In genomic region chr10:130179640-130180039, GRCh38 we compare ENCODE assay signal across 8 cellular contexts. TPM values are rescaled to one million over a fixed set of nuclear protein-coding genes. Genes with fewer than 3 reads are reported as not detected.
A peak's percentile ranks its signal among the peaks of the same experiment; 100 is the strongest.
DNase-seq lines count a peak whose midpoint lies in the region; ATAC-seq, FAIRE-seq and TF ChIP-seq lines count a peak whose summit lies in the region.

No MANE protein-coding gene starts in this region.

- H4K20me1 ChIP-seq in H9 (ENCODE audit: control insufficient read depth, insufficient read depth, insufficient read length) (no peaks in the 10 kb centered on the region), H1 (replicated peaks in 1 of 2; ENCODE audit: control insufficient read depth in 1 of 2, insufficient read depth in 2 of 2, low read length in 2 of 2) (peaks cover 1 to 3% of the 10 kb centered on the region in 2 experiments)

- TF ChIP-seq CTCF in H9 (conservative IDR thresholded peaks at IDR 0.05) = peak; percentile 73
- peak in 2 of 3 experiments; percentile 57 to 73; a peak in 3 of 4 replicates for TF ChIP-seq CTCF in H1 (IDR thresholded peaks at IDR 0.05; ENCODE audit: control extremely low read depth in 1 of 3, insufficient read depth in 1 of 3, low read depth in 1 of 3, low read length in 3 of 3)

- POLR2A ChIA-PET in H1 (lab: Charles Lee; ENCODE audit: partially characterized antibody) = interaction anchor here (0.7 to 0.9 kb wide), 2 partner anchors 304 to 1342 kb away, joined by 3 read pairs; no protein-coding TSS in a partner anchor
- POLR2A ChIA-PET in naive thymus-derived CD4-positive, alpha-beta T cell (lab: Charles Lee) = interaction anchor here (0.6 to 1.8 kb wide), 2 partner anchors 15 to 69 kb away, joined by 3 to 4 read pairs; no protein-coding TSS in a partner anchor

- intact Hi-C loops in naive thymus-derived CD4-positive, alpha-beta T cell (cut with micrococcal nuclease) = loop anchor here (1.0 to 10.0 kb wide), 11 partner anchors 11 to 1969 kb away; partner anchors contain the start of genes C10orf143 (in 1 of the 2) and GLRX3 (in 1 of the 2)

- H4K8ac ChIP-seq in H9 (replicated peaks; ENCODE audit: insufficient read length, low read depth, low read length) = no peak overlapping the region
- no peak overlapping the region for H4K8ac ChIP-seq in H1 (ENCODE audit: extremely low read depth, insufficient read depth, low read length)

- H3K36me3 ChIP-seq in SK-N-MC (ENCODE audit: insufficient read depth, low read length) (peaks cover 24% of the 10 kb centered on the region; the same call in 1 of the 2 replicates), H1 (ENCODE audit: control insufficient read depth in 2 of 4, insufficient read depth in 4 of 4, low read length in 3 of 4) (peaks cover 8 to 51% (median 13%) of the 10 kb centered on the region in 4 experiments)
- H3K36me3 ChIP-seq in naive thymus-derived CD4-positive, alpha-beta T cell (ENCODE audit: control insufficient read depth in 2 of 3, insufficient read depth in 3 of 3, low read length in 3 of 3) = peaks cover 0 to 53% (median 8%) of the 10 kb centered on the region in 3 experiments

- H3K23ac ChIP-seq in H9 (ENCODE audit: insufficient read length, low read depth, low read length) (no peak overlapping the region), H1 (ENCODE audit: insufficient read length) (no peak overlapping the region)

- H3K4me2 ChIP-seq in H9 (ENCODE audit: insufficient read depth, insufficient read length, low read length) (no peak overlapping the region), H1 (ENCODE audit: insufficient read depth in 1 of 2, low read depth in 2 of 2, low read length in 2 of 2) (no peak overlapping the region)

- H3K9me3 ChIP-seq in H9 (ENCODE audit: control insufficient read depth, low read depth, low read length) (no peaks in the 10 kb centered on the region), SK-N-MC (ENCODE audit: low read depth, low read length) (no peaks in the 10 kb centered on the region), H1 (ENCODE audit: insufficient read depth in 2 of 2, low read depth in 1 of 2, low read length in 1 of 2) (no peaks in the 10 kb centered on the region)
- no peaks in the 10 kb centered on the region for H3K9me3 ChIP-seq in naive thymus-derived CD4-positive, alpha-beta T cell (ENCODE audit: control insufficient read depth in 2 of 3, low read length in 3 of 3)

- TF ChIP-seq EP300 in H1 (IDR thresholded peaks at IDR 0.05; ENCODE audit: borderline replicate concordance in 1 of 2, low read depth in 2 of 2, low read length in 2 of 2) = no peak

- H3K4me3 Mint-ChIP-seq in H9 = no peak overlapping the region
- no peak overlapping the region for H3K4me3 Mint-ChIP-seq in naive thymus-derived CD4-positive, alpha-beta T cell

- no peak overlapping the region for H2BK20ac ChIP-seq in H9 (ENCODE audit: low read depth, low read length, poor library complexity, severe bottlenecking)
- H2BK20ac ChIP-seq in H1 (ENCODE audit: low read length) = no peak overlapping the region

- no peak overlapping the region for H2BK12ac ChIP-seq in H9 (ENCODE audit: insufficient read length, low read depth, low read length)
- no peak overlapping the region for H2BK12ac ChIP-seq in H1 (ENCODE audit: low read depth, low read length)

- no peaks in the 10 kb centered on the region for H3K23me2 ChIP-seq in H9 (ENCODE audit: insufficient read length, low read depth, low read length, poor library complexity, severe bottlenecking)
- no peaks in the 10 kb centered on the region for H3K23me2 ChIP-seq in H1 (ENCODE audit: low read depth, low read length)

- TF ChIP-seq POLR2A in H1 (IDR thresholded peaks at IDR 0.05; ENCODE audit: control extremely low read depth in 1 of 2, low read depth in 2 of 2, low read length in 2 of 2) = no peak

- no peak overlapping the region for H3K27ac Mint-ChIP-seq in H9
- peak overlapping the region in 3 of 9 donors; percentile 20 to 71 (median 66) for H3K27ac Mint-ChIP-seq in naive thymus-derived CD4-positive, alpha-beta T cell

- ATAC-seq in naive thymus-derived CD4-positive, alpha-beta T cell = peak; percentile 82
- ATAC-seq in GM21381 (IDR thresholded peaks at IDR 0.05; ENCODE audit: unreplicated experiment) (no peak), GM21526 (IDR thresholded peaks at IDR 0.05; ENCODE audit: low FRiP score, unreplicated experiment) (no peak)

- TF ChIP-seq RAD21 in H1 (IDR thresholded peaks at IDR 0.05 in 1 of 2, conservative IDR thresholded peaks at IDR 0.05 in 1 of 2; ENCODE audit: low read depth in 2 of 2, low read length in 2 of 2) = peak; percentile 86 to 89

- no peaks in the 10 kb centered on the region for H3K27me3 Mint-ChIP-seq in H9 (ENCODE audit: low read depth)
- H3K27me3 Mint-ChIP-seq in naive thymus-derived CD4-positive, alpha-beta T cell = no peaks in the 10 kb centered on the region

- no peaks in the 10 kb centered on the region for H3K9me3 Mint-ChIP-seq in H9
- no peaks in the 10 kb centered on the region for H3K9me3 Mint-ChIP-seq in naive thymus-derived CD4-positive, alpha-beta T cell

- H2AFZ ChIP-seq in H9 (ENCODE audit: low read length) (no peak overlapping the region), H1 (ENCODE audit: low read length) (no peak overlapping the region)

- peaks cover 33 to 65% (median 50%) of the 10 kb centered on the region in 3 experiments for H3K36me3 Mint-ChIP-seq in H9 (ENCODE audit: insufficient read depth in 1 of 3, low read depth in 3 of 3)
- H3K36me3 Mint-ChIP-seq in naive thymus-derived CD4-positive, alpha-beta T cell = peaks cover 13 to 26% (median 18%) of the 10 kb centered on the region in 5 donors

- H3K79me1 ChIP-seq in H9 (ENCODE audit: insufficient read depth, low read depth, low read length, poor library complexity, severe bottlenecking) (no peaks in the 10 kb centered on the region), H1 (ENCODE audit: low read depth, low read length) (0 out of 2 replicates have a peak, but pooled peaks cover 5% of the 10 kb centered on the region)

- H4K5ac ChIP-seq in H9 (ENCODE audit: insufficient read length, low read depth, low read length) (no peak overlapping the region), H1 (ENCODE audit: insufficient read length, low read depth, low read length) (no peak overlapping the region)

- no peak overlapping the region for H3T11ph ChIP-seq in H9 (ENCODE audit: low read length)

- H3K9ac ChIP-seq in H9 (ENCODE audit: extremely low read depth, insufficient read length, low read length) (no peak overlapping the region), SK-N-MC (ENCODE audit: insufficient read length) (no peak overlapping the region), H1 (replicated peaks in 1 of 4; ENCODE audit: extremely low read depth in 1 of 4, low read depth in 3 of 4, low read length in 3 of 4) (no peak overlapping the region)

- DNase-seq in COLO829 (ENCODE audit: low spot score) (peak; percentile 7), H9 (no peak), SK-N-MC (ENCODE audit: low read depth, low spot score) (peak; percentile 53), H1 (ENCODE audit: low read depth in 1 of 2, low spot score in 2 of 2) (no peak), MV-4-11 (lab: John Stamatoyannopoulos, UW) (no peak)
- DNase-seq in naive thymus-derived CD4-positive, alpha-beta T cell = peak in 7 of 9 donors; percentile 39 to 70 (median 63)

- H2BK120ac ChIP-seq in H9 (ENCODE audit: low read depth, low read length, poor library complexity, severe bottlenecking) = no peak overlapping the region
- no peak overlapping the region for H2BK120ac ChIP-seq in H1 (replicated peaks; ENCODE audit: low read depth, low read length)

- H2BK15ac ChIP-seq in H9 (ENCODE audit: low read depth, low read length) = no peak overlapping the region
- no peak overlapping the region for H2BK15ac ChIP-seq in H1 (ENCODE audit: low read length)

- FAIRE-seq in H1 (lab: Jason Lieb, UNC) = peak; percentile 58

- H3K27ac ChIP-seq in H9 (ENCODE audit: insufficient read length, low read depth, low read length) = no peak overlapping the region
- no peak overlapping the region for H3K27ac ChIP-seq in SK-N-MC
- H3K27ac ChIP-seq in H1 (ENCODE audit: low read depth, low read length) = no peak overlapping the region
- no peak overlapping the region for H3K27ac ChIP-seq in naive thymus-derived CD4-positive, alpha-beta T cell (ENCODE audit: low read depth, low read length)

- H2BK5ac ChIP-seq in H9 (ENCODE audit: insufficient read length, low read length) (no peak overlapping the region), H1 (ENCODE audit: low read depth, low read length) (no peak overlapping the region)

- CTCF ChIA-PET in H1 (lab: Charles Lee; ENCODE audit: partially characterized antibody) = interaction anchor here (0.6 to 2.8 kb wide), 17 partner anchors 11 to 410 kb away, joined by 3 to 13 read pairs (median 4); partner anchors contain the start of gene C10orf143
- CTCF ChIA-PET in naive thymus-derived CD4-positive, alpha-beta T cell (lab: Charles Lee) = interaction anchor here (0.6 to 1.6 kb wide), 5 partner anchors 11 to 1258 kb away, joined by 3 to 6 read pairs (median 4); no protein-coding TSS in a partner anchor

- no peak overlapping the region for H3K56ac ChIP-seq in H9 (ENCODE audit: insufficient read length, low read depth, low read length)
- no peak overlapping the region for H3K56ac ChIP-seq in H1 (replicated peaks; ENCODE audit: insufficient read length, low read depth, low read length)

- H3K4me3 ChIP-seq in SK-N-MC = no peak overlapping the region
- no peak overlapping the region for H3K4me3 ChIP-seq in H1 (ENCODE audit: extremely low read depth in 1 of 4, insufficient read depth in 2 of 4, low read depth in 3 of 4, low read length in 4 of 4)
- H3K4me3 ChIP-seq in naive thymus-derived CD4-positive, alpha-beta T cell (ENCODE audit: low read length) = no peak overlapping the region

- no peaks in the 10 kb centered on the region for H3K27me3 ChIP-seq in H9 (ENCODE audit: insufficient read depth, low read length)
- H3K27me3 ChIP-seq in H1 (replicated peaks in 1 of 4; ENCODE audit: control insufficient read depth in 3 of 4, extremely low read depth in 1 of 4, insufficient read depth in 3 of 4, low read length in 3 of 4) = no peaks in the 10 kb centered on the region
- H3K27me3 ChIP-seq in naive thymus-derived CD4-positive, alpha-beta T cell (ENCODE audit: control insufficient read depth in 2 of 2, insufficient read depth in 2 of 2, low read length in 2 of 2) = no peaks in the 10 kb centered on the region

- H4K91ac ChIP-seq in H9 (ENCODE audit: insufficient read length, low read depth, low read length) (no peak overlapping the region), H1 (replicated peaks; ENCODE audit: insufficient read length, low read length) (no peak overlapping the region)

- H3K18ac ChIP-seq in H9 (ENCODE audit: insufficient read length, low read depth, low read length) = no peak overlapping the region
- H3K18ac ChIP-seq in H1 (ENCODE audit: extremely low read depth, low read length) = no peak overlapping the region

- WGBS in H9 (ENCODE audit: extremely low coverage, insufficient read length, low lambda C conversion rate) = no CpG with 5 or more reads among the region's 4 CpGs
- 55% methylated on average over 4 of the region's 4 CpGs; no CpG with 5 or more reads in 1 of the 2 experiments for WGBS in H1 (ENCODE audit: extremely low coverage in 1 of 2, insufficient coverage in 1 of 2, insufficient read length in 1 of 2, insufficient replicate concordance in 2 of 2, low coverage in 1 of 2, low lambda C conversion rate in 2 of 2, missing lambda C conversion rate in 1 of 2), 2 experiments

- H3K4me1 ChIP-seq in H9 (ENCODE audit: insufficient read depth, low read length) = no peaks in the 10 kb centered on the region
- no peaks in the 10 kb centered on the region for H3K4me1 ChIP-seq in H1 (replicated peaks in 1 of 4; ENCODE audit: control insufficient read depth in 3 of 4, insufficient read depth in 4 of 4, low read length in 3 of 4)
- no peaks in the 10 kb centered on the region for H3K4me1 ChIP-seq in naive thymus-derived CD4-positive, alpha-beta T cell (ENCODE audit: control insufficient read depth in 2 of 2, insufficient read depth in 2 of 2, low read length in 2 of 2)

- no peak overlapping the region for H3K4ac ChIP-seq in H9 (ENCODE audit: low read depth, low read length)
- no peak overlapping the region for H3K4ac ChIP-seq in H1 (replicated peaks; ENCODE audit: insufficient read length, low read depth, low read length)

- no peaks in the 10 kb centered on the region for H3K79me2 ChIP-seq in H9 (ENCODE audit: insufficient read depth, low read length)
- H3K79me2 ChIP-seq in H1 (ENCODE audit: control insufficient read depth in 1 of 2, insufficient read depth in 2 of 2, low read length in 2 of 2) = no peaks in the 10 kb centered on the region; a peak in 1 of 4 replicates

- peaks cover 0 to 2% of the 10 kb centered on the region in 2 experiments; a peak in 1 of 4 replicates for H3K4me1 Mint-ChIP-seq in H9
- H3K4me1 Mint-ChIP-seq in naive thymus-derived CD4-positive, alpha-beta T cell = peaks cover 0 to 20% (median 14%) of the 10 kb centered on the region in 7 donors

- H2AK5ac ChIP-seq in H9 (ENCODE audit: insufficient read length, low read length) = no peak overlapping the region
- H2AK5ac ChIP-seq in H1 (ENCODE audit: low read depth, low read length) = no peak overlapping the region

- H3K14ac ChIP-seq in H9 (ENCODE audit: insufficient read depth, low read length) (no peak overlapping the region), H1 (ENCODE audit: insufficient read length) (no peak overlapping the region)

RNA-seq across cellular contexts. Expression of gene GLRX3, which starts 43.4 kb away (rescaled TPM):
- total RNA-seq in H9 (2021) = 135 and 139 TPM in 2 replicates
- 155 and 157 TPM in 2 replicates for total RNA-seq in H1 (2021; fragmentation: NEBNext Ultra II Directional; extraction: Animal tissue kit (Norgen Biotek cat#: 25700))
- polyA plus RNA-seq in H1 (2011; rRNA removed) = 55.3 and 59.9 TPM in 2 replicates
- polyA plus RNA-seq in H1 (2011; cell fraction: cytosol; rRNA removed) = 113 TPM
- 44.4 TPM for polyA plus RNA-seq in H1 (2011; cell fraction: nucleus; rRNA removed)
- 94.4 to 129 TPM (median 119 TPM) in 4 replicates for polyA plus RNA-seq in H1 (2012, experiment 1 of 2)
- 86.2 TPM for polyA plus RNA-seq in H1 (2012, experiment 2 of 2)
- 156 TPM for polyA plus RNA-seq in H1 (2013, experiment 1 of 2)
- 155 TPM for polyA plus RNA-seq in H1 (2013, experiment 2 of 2)
- 30.9 and 38.9 TPM in 2 replicates for polyA minus RNA-seq in H1 (2011; rRNA and poly(A)+ RNA removed)
- 26.2 TPM for polyA minus RNA-seq in H1 (2011; cell fraction: cytosol; rRNA and poly(A)+ RNA removed)
- polyA minus RNA-seq in H1 (2011; cell fraction: nucleus; rRNA and poly(A)+ RNA removed) = 22.6 TPM
- 10 to 100 TPM; 30.1 to 72.9 (median 37.0) TPM for total RNA-seq in naive thymus-derived CD4-positive, alpha-beta T cell
- 10 to 100 TPM; 69.8 to 74.7 TPM for polyA plus RNA-seq in naive thymus-derived CD4-positive, alpha-beta T cell

Comparison
In these comparisons a context has a peak if more than half of its experiments do, and no peak if none do; other contexts are left out.
1. DNase-seq: peak in COLO829 (single experiment), SK-N-MC (single experiment) and naive thymus-derived CD4-positive, alpha-beta T cell (7 of 9); none in H9 (single experiment), H1 (0 of 2) and MV-4-11 (single experiment).